Comparison of ENCODE assay signal across 8 cellular contexts in genomic region chr1:220879509-220880366, GRCh38. TPM values are rescaled to one million over a fixed set of nuclear protein-coding genes. Genes with fewer than 3 reads are reported as not detected.
A peak's percentile ranks its signal among the peaks of the same experiment; 100 is the strongest.
DNase-seq lines count a peak whose midpoint lies in the region; ATAC-seq and TF ChIP-seq lines count a peak whose summit lies in the region.

No MANE protein-coding gene starts in this region.

- peak; percentile 39 for ATAC-seq in GM21423 (IDR thresholded peaks at IDR 0.05; ENCODE audit: unreplicated experiment)
- peak; percentile 41 for ATAC-seq in activated naive CD4-positive, alpha-beta T cell treated with anti-CD3 and anti-CD28 coated beads, Interleukin-2, amount 50 U/mL, for 72 hours

- no peaks in the 10 kb centered on the region for H3K9me3 Mint-ChIP-seq in activated naive CD4-positive, alpha-beta T cell treated with anti-CD3 and anti-CD28 coated beads, Interleukin-2, amount 50 U/mL, for 72 hours

- no peaks in the 10 kb centered on the region for H3K9me3 ChIP-seq in right atrium auricular region

- H3K27ac Mint-ChIP-seq in activated naive CD4-positive, alpha-beta T cell treated with anti-CD3 and anti-CD28 coated beads, Interleukin-2, amount 50 U/mL, for 72 hours: no peak overlapping the region

- H3K36me3 Mint-ChIP-seq in activated naive CD4-positive, alpha-beta T cell treated with anti-CD3 and anti-CD28 coated beads, Interleukin-2, amount 50 U/mL, for 72 hours: peaks cover 12 to 26% of the 10 kb centered on the region in 2 donors

- DNase-seq in NCI-H2107 (lab: John Stamatoyannopoulos, UW): peak; percentile 19
- no peak for DNase-seq in NCI-H2107 treated with DMSO at 0.1 percent for 48 hours (lab: John Stamatoyannopoulos, UW; ENCODE audit: unreplicated experiment)
- DNase-seq in Kasumi-1 (lab: John Stamatoyannopoulos, UW): peak; percentile 11 to 39
- DNase-seq in activated naive CD4-positive, alpha-beta T cell treated with anti-CD3 and anti-CD28 coated beads, Interleukin-2, amount 50 U/mL, for 72 hours (ENCODE audit: low spot score in 2 of 2): no peak
- no peak for DNase-seq in right atrium auricular region (ENCODE audit: low spot score)
- DNase-seq in inferior parietal cortex (ENCODE audit: extremely low spot score): no peak

- peak overlapping the region; percentile 79 for H3K9ac ChIP-seq in rectal smooth muscle tissue (ENCODE audit: low read length)

- H3K27ac ChIP-seq in right atrium auricular region: peak overlapping the region; percentile 93 to 98
- peak overlapping the region; percentile 96 for H3K27ac ChIP-seq in rectal smooth muscle tissue (ENCODE audit: low read depth, low read length)

- H3K4me3 ChIP-seq in right atrium auricular region (peak overlapping the region; percentile 62 to 96), rectal smooth muscle tissue (ENCODE audit: low read length) (peak overlapping the region; percentile 85)

- H3K27me3 ChIP-seq in right atrium auricular region (no peaks in the 10 kb centered on the region), rectal smooth muscle tissue (ENCODE audit: control insufficient read depth, insufficient read depth, low read length) (peaks cover 2% of the 10 kb centered on the region)

- no peak for TF ChIP-seq CTCF in right atrium auricular region (IDR thresholded peaks at IDR 0.05)

- H3K4me1 ChIP-seq in right atrium auricular region (peaks cover 0 to 70% of the 10 kb centered on the region in 2 donors), rectal smooth muscle tissue (ENCODE audit: control insufficient read depth, insufficient read depth, low read length) (peaks cover 18% of the 10 kb centered on the region)

- H3K36me3 ChIP-seq in right atrium auricular region (peaks cover 15% of the 10 kb centered on the region), rectal smooth muscle tissue (ENCODE audit: control insufficient read depth, insufficient read depth, low read length) (peaks cover 13% of the 10 kb centered on the region)

RNA-seq across cellular contexts. Expression of gene HLX, which starts 0.5 kb away (rescaled TPM):
- 1 to 10 TPM in 1 of 2 donors, not detected in 1; 1.9 TPM for total RNA-seq in activated naive CD4-positive, alpha-beta T cell treated with anti-CD3 and anti-CD28 coated beads, Interleukin-2, amount 50 U/mL, for 72 hours
- 1 to 10 TPM; 5.5 to 6.2 TPM for total RNA-seq in right atrium auricular region

Comparison
In these comparisons a context has a peak if more than half of its experiments do, and no peak if none do; other contexts are left out.
1. DNase-seq: peak in NCI-H2107 (single experiment) and Kasumi-1 (2 of 2); none in NCI-H2107 treated with DMSO at 0.1 percent for 48 hours (single experiment), activated naive CD4-positive, alpha-beta T cell treated with anti-CD3 and anti-CD28 coated beads, Interleukin-2, amount 50 U/mL, for 72 hours (0 of 2), right atrium auricular region (single experiment) and inferior parietal cortex (single experiment).